1 cellular context compared by ENCODE assay signal in genomic region chr13:19957320-19958118, GRCh38.
TF ChIP-seq lines count a peak whose summit lies in the region.

No MANE protein-coding gene starts in this region.

TF ChIP-seq in H1, 55 proteins besides CTCF, POLR2A, EP300 and RAD21 (continued from another document):
- TF ChIP-seq BRCA1 (IDR thresholded peaks at IDR 0.05; ENCODE audit: low read depth, low read length), result no peak
- 0 out of 2 replicates have a peak, but pooled peaks have one; percentile 27 for TF ChIP-seq SP1 (IDR thresholded peaks at IDR 0.05; ENCODE audit: low read depth, low read length)
- no peak for TF ChIP-seq SP4 (IDR thresholded peaks at IDR 0.05; ENCODE audit: low read length)
- no peak for TF ChIP-seq RXRA (IDR thresholded peaks at IDR 0.05; ENCODE audit: insufficient read depth, low read depth, low read length)
- TF ChIP-seq EGR1 (IDR thresholded peaks at IDR 0.05; ENCODE audit: borderline replicate concordance, low read depth, low read length), result 0 out of 2 replicates have a peak, but pooled peaks have one; percentile 8
- peak; percentile 91 for TF ChIP-seq CREB1 (IDR thresholded peaks at IDR 0.05)
- no peak for TF ChIP-seq TCF12 (IDR thresholded peaks at IDR 0.05; ENCODE audit: low read depth, low read length)
- TF ChIP-seq ZNF274 (IDR thresholded peaks at IDR 0.05; ENCODE audit: borderline replicate concordance, extremely low read depth, low read length), result no peak
- TF ChIP-seq EZH2 (IDR thresholded peaks at IDR 0.05; ENCODE audit: low read depth, low read length, severe bottlenecking), result no peak
- peak; percentile 82 for TF ChIP-seq TAF1 (IDR thresholded peaks at IDR 0.05; ENCODE audit: low read depth, low read length)
- peak; percentile 56 for TF ChIP-seq TAF7 (optimal IDR thresholded peaks at IDR 0.05; ENCODE audit: borderline replicate concordance, low read depth, low read length)
- TF ChIP-seq BACH1 (IDR thresholded peaks at IDR 0.05; ENCODE audit: low read length), result no peak
- TF ChIP-seq YY1 (IDR thresholded peaks at IDR 0.05; ENCODE audit: low read depth, low read length), result peak; percentile 85
- TF ChIP-seq POLR2AphosphoS5 (IDR thresholded peaks at IDR 0.05; ENCODE audit: low read depth, low read length), result peak; percentile 80
- TF ChIP-seq TBP (IDR thresholded peaks at IDR 0.05; ENCODE audit: low read depth, low read length), result peak; percentile 55; the same call in 1 of the 2 replicates
- TF ChIP-seq KDM4A (IDR thresholded peaks at IDR 0.05; ENCODE audit: low read depth, low read length, severe bottlenecking), result peak; percentile 86
- peak; percentile 79 for TF ChIP-seq E2F6 (IDR thresholded peaks at IDR 0.05)
- TF ChIP-seq BCL11A (IDR thresholded peaks at IDR 0.05; ENCODE audit: low read depth in 2 of 2, low read length in 2 of 2), result no peak
